In genomic region chr2:120466704-120467054, GRCh38 we compare ENCODE assay signal across 23 cellular contexts.
DNase-seq lines count a peak whose midpoint lies in the region; ATAC-seq and TF ChIP-seq lines count a peak whose summit lies in the region.
"Had no signal": no experiment of that assay in that cellular context is flagged by ENCODE, and none has a peak within 500 bp of the region (broad histone marks: within the 10 kb centered on the region; RNA-seq: fewer than 3 reads in every experiment).

No MANE protein-coding gene starts in this region.

- H3K4ac ChIP-seq in IMR-90 (ENCODE audit: low read depth, low read length) = peak overlapping the region; percentile 33; the same call in 1 of the 2 replicates

- H3K4me3 ChIP-seq in IMR-90 (ENCODE audit: insufficient read depth, low read depth, low read length) (no peak overlapping the region), osteoblast (ENCODE audit: insufficient read depth, low read length) (no peak overlapping the region)
- H3K4me3 ChIP-seq: body of pancreas, psoas muscle, skin epidermis had no signal

- peak overlapping the region; percentile 0; the same call in 1 of the 2 replicates for H2BK120ac ChIP-seq in IMR-90 (ENCODE audit: low read depth, low read length)

- H2AK5ac ChIP-seq in IMR-90 (ENCODE audit: low read depth, low read length) = no peak overlapping the region

- no peak overlapping the region for H3K4me3 Mint-ChIP-seq in glutamatergic neuron (ENCODE audit: unreplicated experiment)
- H3K4me3 Mint-ChIP-seq: activated B cell treated with CpG ODN at 0.5 μM for 24 hours; activated CD4-positive, alpha-beta memory T cell treated with anti-CD3 and anti-CD28 coated beads, Interleukin-2, amount 10 ng/mL, durations not matched to agents 7 days and 5 days; CD4-positive, alpha-beta T cell; naive thymus-derived CD4-positive, alpha-beta T cell; stimulated activated naive B cell treated with anti-CD40 and anti-IgM and Interleukin-4, amounts not matched to agents 10 μg/mL and 1 μg/mL and 100 μg/mL, for 72 hours had no signal

- peaks cover 27% of the 10 kb centered on the region for H3K4me1 ChIP-seq in IMR-90 (ENCODE audit: control insufficient read depth, insufficient read depth, low read length)
- H3K4me1 ChIP-seq in osteoblast (ENCODE audit: insufficient read depth, low read length) = peaks cover 33% of the 10 kb centered on the region

- POLR2A ChIA-PET in IMR-90 (lab: Charles Lee; ENCODE audit: unreplicated experiment) = no interaction called here

- TF ChIP-seq RAD21 in IMR-90 (IDR thresholded peaks at IDR 0.05; ENCODE audit: low read length) = no peak

- no peaks in the 10 kb centered on the region for H3K79me2 ChIP-seq in osteoblast (ENCODE audit: insufficient read depth, low read length)

- H2BK15ac ChIP-seq in IMR-90 (ENCODE audit: low read depth, low read length) = peak overlapping the region; percentile 53; the same call in 1 of the 3 replicates

- CTCF ChIA-PET in IMR-90 (lab: Yijun Ruan, JAX) = no interaction called here

- peak overlapping the region; percentile 27 for H2BK20ac ChIP-seq in IMR-90 (ENCODE audit: low read depth, low read length)

- H2AFZ ChIP-seq in IMR-90 (replicated peaks; ENCODE audit: low read length, poor library complexity) (peak overlapping the region; percentile 51), osteoblast (ENCODE audit: low read length) (peak overlapping the region; percentile 2)

- H3K4me2 ChIP-seq in IMR-90 (ENCODE audit: low read depth, low read length) (no peak overlapping the region), osteoblast (ENCODE audit: insufficient read depth, low read length) (no peak overlapping the region)
- H3K4me2 ChIP-seq: SK-N-SH had no signal

- in situ Hi-C loops in IMR-90 (cut with MboI; ENCODE audit: low sequenced_read_pairs) = no loop called here

- H3K14ac ChIP-seq in IMR-90 (replicated peaks; ENCODE audit: low read depth, low read length) = 0 out of 2 replicates have a peak overlapping the region, but pooled peaks have one; percentile 1

- no peak for TF ChIP-seq POLR2A in IMR-90 (IDR thresholded peaks at IDR 0.05; ENCODE audit: low read depth, low read length)

- dilution Hi-C loops in IMR-90 (cut with HindIII; ENCODE audit: low sequenced_read_pairs, unreplicated experiment) = no loop called here

- no peak overlapping the region for H2BK5ac ChIP-seq in IMR-90 (ENCODE audit: low read depth, low read length, poor library complexity, severe bottlenecking)

- no peak overlapping the region for H3K27ac Mint-ChIP-seq in glutamatergic neuron (ENCODE audit: unreplicated experiment)
- H3K27ac Mint-ChIP-seq: activated B cell treated with CpG ODN at 0.5 μM for 24 hours; activated CD4-positive, alpha-beta memory T cell treated with anti-CD3 and anti-CD28 coated beads, Interleukin-2, amount 10 ng/mL, durations not matched to agents 7 days and 5 days; CD4-positive, alpha-beta T cell; naive thymus-derived CD4-positive, alpha-beta T cell; stimulated activated naive B cell treated with anti-CD40 and anti-IgM and Interleukin-4, amounts not matched to agents 10 μg/mL and 1 μg/mL and 100 μg/mL, for 72 hours had no signal

- no peak overlapping the region for H3K56ac ChIP-seq in IMR-90 (ENCODE audit: extremely low read depth, insufficient read depth, low read length)

- H4K91ac ChIP-seq in IMR-90 (ENCODE audit: insufficient read depth, low read depth, low read length) = no peak overlapping the region

- H3K36me3 ChIP-seq in IMR-90 (ENCODE audit: control insufficient read depth, insufficient read depth, low read length) = no peaks in the 10 kb centered on the region
- H3K36me3 ChIP-seq in osteoblast (ENCODE audit: insufficient read depth, low read length) = no peaks in the 10 kb centered on the region

- TF ChIP-seq CTCF in IMR-90 (conservative IDR thresholded peaks at IDR 0.05; ENCODE audit: low read depth, low read length) = no peak
- TF ChIP-seq CTCF in osteoblast (IDR thresholded peaks at IDR 0.05; ENCODE audit: extremely low read depth, low read depth, low read length) = no peak
- no peak for TF ChIP-seq CTCF in glutamatergic neuron (IDR thresholded peaks at IDR 0.05; ENCODE audit: partially characterized antibody, unreplicated experiment)

- peaks cover 10% of the 10 kb centered on the region for H3K9me1 ChIP-seq in IMR-90 (ENCODE audit: insufficient read depth, low read length)

- peak; percentile 23 for DNase-seq in ELF-1 (ENCODE audit: low read depth, low spot score)
- DNase-seq in IMR-90 = no peak
- peak; percentile 45 for DNase-seq in fibroblast of gingiva (ENCODE audit: low read depth)
- peak; percentile 58 for DNase-seq in osteoblast (ENCODE audit: insufficient read length, low spot score, missing footprints)
- DNase-seq in T-helper 2 cell = no peak
- no peak for DNase-seq in glutamatergic neuron
- no peak for DNase-seq in activated effector memory CD4-positive, alpha-beta T cell treated with anti-CD3 and anti-CD28 coated beads, Interleukin-2, amount 50 U/mL, for 16 hours
- DNase-seq: activated B cell treated with CpG ODN at 0.5 μM for 24 hours; activated CD4-positive, alpha-beta memory T cell treated with anti-CD3 and anti-CD28 coated beads, Interleukin-2, amount 10 ng/mL, durations not matched to agents 7 days and 5 days; activated effector memory CD4-positive, alpha-beta T cell treated with Interleukin-2 at 50 U/mL for 16 hours; CD4-positive, alpha-beta T cell; effector CD8-positive, alpha-beta T cell; KG1; naive thymus-derived CD4-positive, alpha-beta T cell; NCI-H526 treated with DMSO at 0.1 percent for 48 hours; psoas muscle; SK-N-SH; stimulated activated naive B cell treated with anti-CD40 and anti-IgM and Interleukin-4, amounts not matched to agents 10 μg/mL and 1 μg/mL and 100 μg/mL, for 72 hours had no signal

- peaks cover 6% of the 10 kb centered on the region for H3K27me3 Mint-ChIP-seq in glutamatergic neuron (ENCODE audit: unreplicated experiment)

- H3K27me3 ChIP-seq in IMR-90 (ENCODE audit: control insufficient read depth, insufficient read depth, low read length) (no peaks in the 10 kb centered on the region), osteoblast (ENCODE audit: insufficient read depth, low read length) (no peaks in the 10 kb centered on the region)
- H3K27me3 ChIP-seq: body of pancreas had no signal

- peaks cover 6% of the 10 kb centered on the region for H3K36me3 Mint-ChIP-seq in glutamatergic neuron (ENCODE audit: unreplicated experiment)
- H3K36me3 Mint-ChIP-seq: naive thymus-derived CD4-positive, alpha-beta T cell; stimulated activated naive B cell treated with anti-CD40 and anti-IgM and Interleukin-4, amounts not matched to agents 10 μg/mL and 1 μg/mL and 100 μg/mL, for 72 hours had no signal

- BruUV-seq in IMR-90 (replicated peaks; lab: Mats Ljungman, UMichigan) = no TSS peak

- no peaks in the 10 kb centered on the region for H3K79me1 ChIP-seq in IMR-90 (ENCODE audit: low read depth in 1 of 2, low read length in 2 of 2)

- no peaks in the 10 kb centered on the region for H4K20me1 ChIP-seq in IMR-90 (ENCODE audit: insufficient read depth, low read length)
- H4K20me1 ChIP-seq in osteoblast (ENCODE audit: insufficient read depth, low read length) = no peaks in the 10 kb centered on the region

- no peak overlapping the region for H4K5ac ChIP-seq in IMR-90 (ENCODE audit: low read depth, low read length)

- H4K8ac ChIP-seq in IMR-90 (ENCODE audit: low read depth in 2 of 2, low read length in 2 of 2) = no peak overlapping the region

- H3K9me3 Mint-ChIP-seq in glutamatergic neuron (ENCODE audit: unreplicated experiment) = peaks cover 6% of the 10 kb centered on the region
- H3K9me3 Mint-ChIP-seq: activated B cell treated with CpG ODN at 0.5 μM for 24 hours; activated CD4-positive, alpha-beta memory T cell treated with anti-CD3 and anti-CD28 coated beads, Interleukin-2, amount 10 ng/mL, durations not matched to agents 7 days and 5 days; CD4-positive, alpha-beta T cell; stimulated activated naive B cell treated with anti-CD40 and anti-IgM and Interleukin-4, amounts not matched to agents 10 μg/mL and 1 μg/mL and 100 μg/mL, for 72 hours had no signal

- H3K4me1 Mint-ChIP-seq in glutamatergic neuron (ENCODE audit: low read depth, unreplicated experiment) = no peaks in the 10 kb centered on the region
- H3K4me1 Mint-ChIP-seq: activated B cell treated with CpG ODN at 0.5 μM for 24 hours; activated CD4-positive, alpha-beta memory T cell treated with anti-CD3 and anti-CD28 coated beads, Interleukin-2, amount 10 ng/mL, durations not matched to agents 7 days and 5 days; naive thymus-derived CD4-positive, alpha-beta T cell; stimulated activated naive B cell treated with anti-CD40 and anti-IgM and Interleukin-4, amounts not matched to agents 10 μg/mL and 1 μg/mL and 100 μg/mL, for 72 hours had no signal

- peak overlapping the region; percentile 17 for H3K18ac ChIP-seq in IMR-90 (ENCODE audit: low read depth, low read length)

- H3K9me3 ChIP-seq in IMR-90 (ENCODE audit: control insufficient read depth, insufficient read depth, low read length) (no peaks in the 10 kb centered on the region), osteoblast (ENCODE audit: low read depth, low read length) (no peaks in the 10 kb centered on the region)
- H3K9me3 ChIP-seq: body of pancreas, SK-N-SH had no signal

- H3K9ac ChIP-seq in IMR-90 (ENCODE audit: low read depth, low read length) = no peak overlapping the region
- H3K9ac ChIP-seq: SK-N-SH had no signal

- no peak for ATAC-seq in IMR-90 (ENCODE audit: low read depth)
- ATAC-seq in GM19452 (IDR thresholded peaks at IDR 0.05; ENCODE audit: unreplicated experiment) = no peak
- ATAC-seq: body of pancreas; esophagus mucosa; naive thymus-derived CD4-positive, alpha-beta T cell; psoas muscle; stimulated activated naive B cell treated with anti-CD40 and anti-IgM and Interleukin-4, amounts not matched to agents 10 μg/mL and 1 μg/mL and 100 μg/mL, for 72 hours had no signal

- H2AK9ac ChIP-seq in IMR-90 (replicated peaks; ENCODE audit: low read depth, low read length, poor library complexity) = peak overlapping the region; percentile 12

- H3K27ac ChIP-seq in IMR-90 (ENCODE audit: insufficient read depth, low read length) (no peak overlapping the region), osteoblast (ENCODE audit: low read depth, low read length) (no peak overlapping the region)
- H3K27ac ChIP-seq: body of pancreas, psoas muscle, RWPE1 had no signal

- intact Hi-C loops in IMR-90 (cut with micrococcal nuclease) = no loop called here

- H3K23ac ChIP-seq in IMR-90 (ENCODE audit: low read depth, low read length) = no peak overlapping the region

- WGBS in IMR-90 (ENCODE audit: extremely low coverage in 2 of 2, insufficient read length in 1 of 2), 2 experiments = 50% methylated on average over 1 of the region's 2 CpGs; no CpG with 5 or more reads in 1 of the 2 experiments

TF ChIP-seq in IMR-90, 13 proteins besides CTCF, POLR2A, EP300 and RAD21 (continues in another document):
- TF ChIP-seq RCOR1 (IDR thresholded peaks at IDR 0.05; ENCODE audit: insufficient replicate concordance, low read length) (no peak), RFX5 (IDR thresholded peaks at IDR 0.05; ENCODE audit: low read depth, low read length) (no peak), NFE2L2 (IDR thresholded peaks at IDR 0.05; ENCODE audit: low read depth, low read length) (no peak)

Comparison
In these comparisons a context has a peak if more than half of its experiments do, and no peak if none do; other contexts are left out.
1. DNase-seq: peak in ELF-1 (single experiment), fibroblast of gingiva (single experiment) and osteoblast (single experiment); none in IMR-90 (single experiment), T-helper 2 cell (0 of 5), glutamatergic neuron (single experiment) and activated effector memory CD4-positive, alpha-beta T cell treated with anti-CD3 and anti-CD28 coated beads, Interleukin-2, amount 50 U/mL, for 16 hours (single experiment).